23 cellular contexts compared by ENCODE assay signal in the genomic region with DNA sequence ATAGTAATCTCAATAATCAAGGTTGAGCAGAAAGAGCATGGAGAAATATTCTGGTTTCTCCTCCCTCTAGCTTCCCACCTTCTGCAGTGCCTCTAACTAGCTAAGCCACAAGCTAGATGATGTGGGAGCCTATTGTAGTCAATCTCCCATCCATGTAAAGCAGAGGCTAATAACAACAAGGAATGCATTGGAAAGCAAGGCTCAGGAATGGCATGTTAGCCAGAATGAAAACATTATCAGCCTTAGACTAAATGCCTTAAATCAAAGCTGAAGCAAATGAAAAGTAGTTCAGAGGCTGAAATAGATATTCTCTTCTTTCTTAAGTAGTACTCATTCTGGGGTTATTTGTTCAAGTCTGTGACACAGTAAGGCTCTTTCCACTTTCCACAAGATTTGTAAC.
DNase-seq lines count a peak whose midpoint lies in the region; ATAC-seq and TF ChIP-seq lines count a peak whose summit lies in the region.
"Had no signal": no experiment of that assay in that cellular context is flagged by ENCODE, and none has a peak within 500 bp of the region (broad histone marks: within the 10 kb centered on the region; RNA-seq: fewer than 3 reads in every experiment).

No MANE protein-coding gene starts in this region.

- H3K4me2 ChIP-seq in neuronal stem cell (ENCODE audit: insufficient read depth, low read length, poor library complexity, severe bottlenecking) = no peak overlapping the region
- H3K4me2 ChIP-seq: BLaER1 had no signal

- H3K27ac Mint-ChIP-seq in activated CD4-positive, alpha-beta T cell treated with anti-CD3 and anti-CD28 coated beads for 36 hours = no peak overlapping the region
- H3K27ac Mint-ChIP-seq in stimulated activated naive B cell treated with anti-CD40 and anti-IgM and Interleukin-4, amounts not matched to agents 10 μg/mL and 1 μg/mL and 100 μg/mL, for 72 hours = no peak overlapping the region
- H3K27ac Mint-ChIP-seq: CD4-positive, alpha-beta T cell; H9; HFFc6 had no signal

- H3K4me1 ChIP-seq in ascending aorta (peaks cover 0 to 6% of the 10 kb centered on the region in 2 donors), neuronal stem cell (ENCODE audit: control insufficient read depth in 2 of 2, insufficient read depth in 1 of 2, low read depth in 1 of 2, low read length in 2 of 2) (no peaks in the 10 kb centered on the region)
- H3K4me1 ChIP-seq: BLaER1, Caco-2 had no signal

- no peaks in the 10 kb centered on the region for H3K27me3 ChIP-seq in ascending aorta
- H3K27me3 ChIP-seq in neuronal stem cell (ENCODE audit: control insufficient read depth in 3 of 3, insufficient read depth in 3 of 3, low read depth in 1 of 3, low read length in 3 of 3) = no peaks in the 10 kb centered on the region
- H3K27me3 ChIP-seq: BLaER1 had no signal

- no peaks in the 10 kb centered on the region for H3K4me1 Mint-ChIP-seq in activated CD4-positive, alpha-beta T cell treated with anti-CD3 and anti-CD28 coated beads for 36 hours
- no peaks in the 10 kb centered on the region for H3K4me1 Mint-ChIP-seq in stimulated activated naive B cell treated with anti-CD40 and anti-IgM and Interleukin-4, amounts not matched to agents 10 μg/mL and 1 μg/mL and 100 μg/mL, for 72 hours
- H3K4me1 Mint-ChIP-seq: H9 had no signal

- no peak for TF ChIP-seq CTCF in ascending aorta (IDR thresholded peaks at IDR 0.05)

- no peak overlapping the region for H2BK15ac ChIP-seq in neuronal stem cell (ENCODE audit: low read length)

- H3K9ac ChIP-seq in neuronal stem cell (ENCODE audit: low read depth, low read length, poor library complexity) = no peak overlapping the region
- H3K9ac ChIP-seq: BLaER1, GM23248 had no signal

- intact Hi-C loops in ascending aorta (cut with DNase I) = loop anchor here (2.0 to 5.0 kb wide), 3 partner anchors 135 to 1383 kb away; a partner anchor contains a TSS
- intact Hi-C loops in activated CD4-positive, alpha-beta T cell treated with anti-CD3 and anti-CD28 coated beads for 36 hours (cut with DNase I, micrococcal nuclease) = no loop called here

- H3K36me3 ChIP-seq in ascending aorta (no peaks in the 10 kb centered on the region), neuronal stem cell (replicated peaks in 1 of 2; ENCODE audit: control insufficient read depth in 2 of 2, insufficient read depth in 2 of 2, low read length in 2 of 2) (no peaks in the 10 kb centered on the region)
- H3K36me3 ChIP-seq: BLaER1 had no signal

- peaks cover 11% of the 10 kb centered on the region for H3K9me3 Mint-ChIP-seq in activated CD4-positive, alpha-beta T cell treated with anti-CD3 and anti-CD28 coated beads for 36 hours (ENCODE audit: low read depth)
- peaks cover 10 to 12% of the 10 kb centered on the region in 2 donors for H3K9me3 Mint-ChIP-seq in stimulated activated naive B cell treated with anti-CD40 and anti-IgM and Interleukin-4, amounts not matched to agents 10 μg/mL and 1 μg/mL and 100 μg/mL, for 72 hours

- ATAC-seq in HG03159 (IDR thresholded peaks at IDR 0.05; ENCODE audit: unreplicated experiment) = no peak
- no peak for ATAC-seq in activated CD4-positive, alpha-beta T cell treated with anti-CD3 and anti-CD28 coated beads for 36 hours
- no peak for ATAC-seq in stimulated activated naive B cell treated with anti-CD40 and anti-IgM and Interleukin-4, amounts not matched to agents 10 μg/mL and 1 μg/mL and 100 μg/mL, for 72 hours (replicated peaks)
- ATAC-seq: K562, Panc1 had no signal

- H3K27me3 Mint-ChIP-seq in activated CD4-positive, alpha-beta T cell treated with anti-CD3 and anti-CD28 coated beads for 36 hours = peaks cover 1% of the 10 kb centered on the region
- no peaks in the 10 kb centered on the region for H3K27me3 Mint-ChIP-seq in stimulated activated naive B cell treated with anti-CD40 and anti-IgM and Interleukin-4, amounts not matched to agents 10 μg/mL and 1 μg/mL and 100 μg/mL, for 72 hours
- H3K27me3 Mint-ChIP-seq: CD4-positive, alpha-beta T cell had no signal

- H3K4me3 Mint-ChIP-seq in activated CD4-positive, alpha-beta T cell treated with anti-CD3 and anti-CD28 coated beads for 36 hours = no peak overlapping the region
- no peak overlapping the region for H3K4me3 Mint-ChIP-seq in stimulated activated naive B cell treated with anti-CD40 and anti-IgM and Interleukin-4, amounts not matched to agents 10 μg/mL and 1 μg/mL and 100 μg/mL, for 72 hours
- H3K4me3 Mint-ChIP-seq: CD4-positive, alpha-beta T cell; H9; HFFc6 had no signal

- H3K36me3 Mint-ChIP-seq in activated CD4-positive, alpha-beta T cell treated with anti-CD3 and anti-CD28 coated beads for 36 hours (ENCODE audit: low read depth) = no peaks in the 10 kb centered on the region
- no peaks in the 10 kb centered on the region for H3K36me3 Mint-ChIP-seq in stimulated activated naive B cell treated with anti-CD40 and anti-IgM and Interleukin-4, amounts not matched to agents 10 μg/mL and 1 μg/mL and 100 μg/mL, for 72 hours

- H2BK12ac ChIP-seq in neuronal stem cell (ENCODE audit: low read length) = no peak overlapping the region

- POLR2A ChIA-PET in activated CD4-positive, alpha-beta T cell treated with anti-CD3 and anti-CD28 coated beads for 36 hours (lab: Charles Lee) = no interaction called here

- H4K8ac ChIP-seq in neuronal stem cell (ENCODE audit: low read depth, low read length) = no peak overlapping the region

- no peak overlapping the region for H3K23ac ChIP-seq in neuronal stem cell (ENCODE audit: low read depth, low read length, poor library complexity)

- no peak overlapping the region for H2BK120ac ChIP-seq in neuronal stem cell (ENCODE audit: low read depth, low read length)

- H3K14ac ChIP-seq in neuronal stem cell (ENCODE audit: low read length) = no peak overlapping the region

- H3K79me1 ChIP-seq in neuronal stem cell (ENCODE audit: low read depth, low read length) = no peaks in the 10 kb centered on the region

- CTCF ChIA-PET in activated CD4-positive, alpha-beta T cell treated with anti-CD3 and anti-CD28 coated beads for 36 hours (lab: Charles Lee) = no interaction called here

- DNase-seq in ascending aorta (ENCODE audit: low spot score in 2 of 2) = no peak
- DNase-seq in fibroblast of peridontal ligament (ENCODE audit: extremely low read depth) = peak; percentile 41
- DNase-seq in neuronal stem cell (ENCODE audit: low spot score) = peak; percentile 37
- DNase-seq in activated CD4-positive, alpha-beta T cell treated with anti-CD3 and anti-CD28 coated beads for 36 hours = no peak
- no peak for DNase-seq in stimulated activated naive B cell treated with anti-CD40 and anti-IgM and Interleukin-4, amounts not matched to agents 10 μg/mL and 1 μg/mL and 100 μg/mL, for 72 hours
- DNase-seq in hypothalamus (lab: John Stamatoyannopoulos, UW) = no peak
- DNase-seq: Caco-2; CD4-positive, alpha-beta T cell; DND-41; GM23248; H9; HFFc6; MM.1S; NCI-H1048; NCI-H1436; NCI-H187 treated with DMSO at 0.1 percent for 48 hours; NCI-H2107; NCI-H510A; SIG-M5 had no signal

- H2BK5ac ChIP-seq in neuronal stem cell (ENCODE audit: low read length) = no peak overlapping the region

- H3K9me3 ChIP-seq in ascending aorta (peaks cover 0 to 3% of the 10 kb centered on the region in 2 donors), neuronal stem cell (replicated peaks in 1 of 2; ENCODE audit: control insufficient read depth in 2 of 2, insufficient read depth in 1 of 2, low read depth in 1 of 2, low read length in 2 of 2) (no peaks in the 10 kb centered on the region)
- H3K9me3 ChIP-seq: Caco-2 had no signal

- H3K18ac ChIP-seq in neuronal stem cell (ENCODE audit: low read length) = no peak overlapping the region

- peak overlapping the region; percentile 30 to 66 for H3K27ac ChIP-seq in ascending aorta
- no peak overlapping the region for H3K27ac ChIP-seq in neuronal stem cell (replicated peaks; ENCODE audit: low read length)
- H3K27ac ChIP-seq: BLaER1, GM23248 had no signal

- no peak overlapping the region for H3K4me3 ChIP-seq in ascending aorta
- no peak overlapping the region for H3K4me3 ChIP-seq in neuronal stem cell (ENCODE audit: low read length in 2 of 2)
- H3K4me3 ChIP-seq: BLaER1, GM23248, K562 had no signal

- H2AFZ ChIP-seq in neuronal stem cell (ENCODE audit: low read length) = no peak overlapping the region
- H2AFZ ChIP-seq: GM23248 had no signal

- H3K4ac ChIP-seq in neuronal stem cell (ENCODE audit: low read length) = no peak overlapping the region

- no peak overlapping the region for H2AK5ac ChIP-seq in neuronal stem cell (ENCODE audit: low read depth, low read length)

- no peak overlapping the region for H4K91ac ChIP-seq in neuronal stem cell (ENCODE audit: low read depth, low read length, poor library complexity)

Comparison
In these comparisons a context has a peak if more than half of its experiments do, and no peak if none do; other contexts are left out.
1. DNase-seq: peak in fibroblast of peridontal ligament (single experiment) and neuronal stem cell (single experiment); none in ascending aorta (0 of 2), activated CD4-positive, alpha-beta T cell treated with anti-CD3 and anti-CD28 coated beads for 36 hours (single experiment), stimulated activated naive B cell treated with anti-CD40 and anti-IgM and Interleukin-4, amounts not matched to agents 10 μg/mL and 1 μg/mL and 100 μg/mL, for 72 hours (single experiment) and hypothalamus (0 of 51).